1 cellular context compared by ENCODE assay signal in genomic region chr11:31109446-31109845, GRCh38.
TF ChIP-seq lines count a peak whose summit lies in the region.

No MANE protein-coding gene starts in this region.

TF ChIP-seq in GM23338, 12 proteins besides CTCF, POLR2A, EP300 and RAD21 (continued from another document):
- TF ChIP-seq ZNF462 (CRISPR knock-in tag; IDR thresholded peaks at IDR 0.05) (no peak), NANOG (IDR thresholded peaks at IDR 0.05; ENCODE audit: borderline replicate concordance) (no peak), EZH2 (IDR thresholded peaks at IDR 0.05; ENCODE audit: low read depth, unreplicated experiment) (no peak), CREB1 (CRISPR knock-in tag; IDR thresholded peaks at IDR 0.05; ENCODE audit: low read depth) (no peak), EZH2phosphoT487 (IDR thresholded peaks at IDR 0.05; ENCODE audit: unreplicated experiment) (no peak), ZNF331 (CRISPR knock-in tag; IDR thresholded peaks at IDR 0.05; ENCODE audit: low read depth) (no peak)
- TF ChIP-seq, protein P1, sequence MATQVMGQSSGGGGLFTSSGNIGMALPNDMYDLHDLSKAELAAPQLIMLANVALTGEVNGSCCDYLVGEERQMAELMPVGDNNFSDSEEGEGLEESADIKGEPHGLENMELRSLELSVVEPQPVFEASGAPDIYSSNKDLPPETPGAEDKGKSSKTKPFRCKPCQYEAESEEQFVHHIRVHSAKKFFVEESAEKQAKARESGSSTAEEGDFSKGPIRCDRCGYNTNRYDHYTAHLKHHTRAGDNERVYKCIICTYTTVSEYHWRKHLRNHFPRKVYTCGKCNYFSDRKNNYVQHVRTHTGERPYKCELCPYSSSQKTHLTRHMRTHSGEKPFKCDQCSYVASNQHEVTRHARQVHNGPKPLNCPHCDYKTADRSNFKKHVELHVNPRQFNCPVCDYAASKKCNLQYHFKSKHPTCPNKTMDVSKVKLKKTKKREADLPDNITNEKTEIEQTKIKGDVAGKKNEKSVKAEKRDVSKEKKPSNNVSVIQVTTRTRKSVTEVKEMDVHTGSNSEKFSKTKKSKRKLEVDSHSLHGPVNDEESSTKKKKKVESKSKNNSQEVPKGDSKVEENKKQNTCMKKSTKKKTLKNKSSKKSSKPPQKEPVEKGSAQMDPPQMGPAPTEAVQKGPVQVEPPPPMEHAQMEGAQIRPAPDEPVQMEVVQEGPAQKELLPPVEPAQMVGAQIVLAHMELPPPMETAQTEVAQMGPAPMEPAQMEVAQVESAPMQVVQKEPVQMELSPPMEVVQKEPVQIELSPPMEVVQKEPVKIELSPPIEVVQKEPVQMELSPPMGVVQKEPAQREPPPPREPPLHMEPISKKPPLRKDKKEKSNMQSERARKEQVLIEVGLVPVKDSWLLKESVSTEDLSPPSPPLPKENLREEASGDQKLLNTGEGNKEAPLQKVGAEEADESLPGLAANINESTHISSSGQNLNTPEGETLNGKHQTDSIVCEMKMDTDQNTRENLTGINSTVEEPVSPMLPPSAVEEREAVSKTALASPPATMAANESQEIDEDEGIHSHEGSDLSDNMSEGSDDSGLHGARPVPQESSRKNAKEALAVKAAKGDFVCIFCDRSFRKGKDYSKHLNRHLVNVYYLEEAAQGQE (IDR thresholded peaks at IDR 0.05; ENCODE audit: unreplicated experiment) = no peak
- TF ChIP-seq, protein P2, sequence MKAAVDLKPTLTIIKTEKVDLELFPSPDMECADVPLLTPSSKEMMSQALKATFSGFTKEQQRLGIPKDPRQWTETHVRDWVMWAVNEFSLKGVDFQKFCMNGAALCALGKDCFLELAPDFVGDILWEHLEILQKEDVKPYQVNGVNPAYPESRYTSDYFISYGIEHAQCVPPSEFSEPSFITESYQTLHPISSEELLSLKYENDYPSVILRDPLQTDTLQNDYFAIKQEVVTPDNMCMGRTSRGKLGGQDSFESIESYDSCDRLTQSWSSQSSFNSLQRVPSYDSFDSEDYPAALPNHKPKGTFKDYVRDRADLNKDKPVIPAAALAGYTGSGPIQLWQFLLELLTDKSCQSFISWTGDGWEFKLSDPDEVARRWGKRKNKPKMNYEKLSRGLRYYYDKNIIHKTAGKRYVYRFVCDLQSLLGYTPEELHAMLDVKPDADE (IDR thresholded peaks at IDR 0.05) = no peak
